ENCODE assay signal across 1 cellular context in the genomic region with DNA sequence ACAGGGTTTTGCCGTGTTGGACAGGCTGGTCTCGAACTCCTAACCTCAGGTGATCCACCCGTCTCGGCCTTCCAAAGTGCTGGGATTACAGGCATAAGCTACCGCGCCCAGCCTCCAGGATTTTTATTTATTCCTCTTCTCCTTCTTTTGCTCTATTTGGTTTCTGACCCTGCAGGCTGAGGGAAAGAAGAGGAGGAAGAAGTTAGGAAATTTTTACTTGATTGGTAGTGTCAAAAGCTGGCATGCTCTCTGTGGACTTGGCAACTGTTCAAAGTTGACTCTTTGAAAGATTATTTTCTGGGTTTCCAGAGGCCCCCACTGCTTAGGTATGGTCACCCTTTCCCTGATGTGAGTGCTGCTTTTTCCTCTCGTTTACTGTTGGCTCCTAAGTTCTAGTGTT.
TF ChIP-seq lines count a peak whose summit lies in the region.

No MANE protein-coding gene starts in this region.

TF ChIP-seq in GM23338, 12 proteins besides CTCF, POLR2A, EP300 and RAD21 (continued from another document):
- TF ChIP-seq, protein P1, sequence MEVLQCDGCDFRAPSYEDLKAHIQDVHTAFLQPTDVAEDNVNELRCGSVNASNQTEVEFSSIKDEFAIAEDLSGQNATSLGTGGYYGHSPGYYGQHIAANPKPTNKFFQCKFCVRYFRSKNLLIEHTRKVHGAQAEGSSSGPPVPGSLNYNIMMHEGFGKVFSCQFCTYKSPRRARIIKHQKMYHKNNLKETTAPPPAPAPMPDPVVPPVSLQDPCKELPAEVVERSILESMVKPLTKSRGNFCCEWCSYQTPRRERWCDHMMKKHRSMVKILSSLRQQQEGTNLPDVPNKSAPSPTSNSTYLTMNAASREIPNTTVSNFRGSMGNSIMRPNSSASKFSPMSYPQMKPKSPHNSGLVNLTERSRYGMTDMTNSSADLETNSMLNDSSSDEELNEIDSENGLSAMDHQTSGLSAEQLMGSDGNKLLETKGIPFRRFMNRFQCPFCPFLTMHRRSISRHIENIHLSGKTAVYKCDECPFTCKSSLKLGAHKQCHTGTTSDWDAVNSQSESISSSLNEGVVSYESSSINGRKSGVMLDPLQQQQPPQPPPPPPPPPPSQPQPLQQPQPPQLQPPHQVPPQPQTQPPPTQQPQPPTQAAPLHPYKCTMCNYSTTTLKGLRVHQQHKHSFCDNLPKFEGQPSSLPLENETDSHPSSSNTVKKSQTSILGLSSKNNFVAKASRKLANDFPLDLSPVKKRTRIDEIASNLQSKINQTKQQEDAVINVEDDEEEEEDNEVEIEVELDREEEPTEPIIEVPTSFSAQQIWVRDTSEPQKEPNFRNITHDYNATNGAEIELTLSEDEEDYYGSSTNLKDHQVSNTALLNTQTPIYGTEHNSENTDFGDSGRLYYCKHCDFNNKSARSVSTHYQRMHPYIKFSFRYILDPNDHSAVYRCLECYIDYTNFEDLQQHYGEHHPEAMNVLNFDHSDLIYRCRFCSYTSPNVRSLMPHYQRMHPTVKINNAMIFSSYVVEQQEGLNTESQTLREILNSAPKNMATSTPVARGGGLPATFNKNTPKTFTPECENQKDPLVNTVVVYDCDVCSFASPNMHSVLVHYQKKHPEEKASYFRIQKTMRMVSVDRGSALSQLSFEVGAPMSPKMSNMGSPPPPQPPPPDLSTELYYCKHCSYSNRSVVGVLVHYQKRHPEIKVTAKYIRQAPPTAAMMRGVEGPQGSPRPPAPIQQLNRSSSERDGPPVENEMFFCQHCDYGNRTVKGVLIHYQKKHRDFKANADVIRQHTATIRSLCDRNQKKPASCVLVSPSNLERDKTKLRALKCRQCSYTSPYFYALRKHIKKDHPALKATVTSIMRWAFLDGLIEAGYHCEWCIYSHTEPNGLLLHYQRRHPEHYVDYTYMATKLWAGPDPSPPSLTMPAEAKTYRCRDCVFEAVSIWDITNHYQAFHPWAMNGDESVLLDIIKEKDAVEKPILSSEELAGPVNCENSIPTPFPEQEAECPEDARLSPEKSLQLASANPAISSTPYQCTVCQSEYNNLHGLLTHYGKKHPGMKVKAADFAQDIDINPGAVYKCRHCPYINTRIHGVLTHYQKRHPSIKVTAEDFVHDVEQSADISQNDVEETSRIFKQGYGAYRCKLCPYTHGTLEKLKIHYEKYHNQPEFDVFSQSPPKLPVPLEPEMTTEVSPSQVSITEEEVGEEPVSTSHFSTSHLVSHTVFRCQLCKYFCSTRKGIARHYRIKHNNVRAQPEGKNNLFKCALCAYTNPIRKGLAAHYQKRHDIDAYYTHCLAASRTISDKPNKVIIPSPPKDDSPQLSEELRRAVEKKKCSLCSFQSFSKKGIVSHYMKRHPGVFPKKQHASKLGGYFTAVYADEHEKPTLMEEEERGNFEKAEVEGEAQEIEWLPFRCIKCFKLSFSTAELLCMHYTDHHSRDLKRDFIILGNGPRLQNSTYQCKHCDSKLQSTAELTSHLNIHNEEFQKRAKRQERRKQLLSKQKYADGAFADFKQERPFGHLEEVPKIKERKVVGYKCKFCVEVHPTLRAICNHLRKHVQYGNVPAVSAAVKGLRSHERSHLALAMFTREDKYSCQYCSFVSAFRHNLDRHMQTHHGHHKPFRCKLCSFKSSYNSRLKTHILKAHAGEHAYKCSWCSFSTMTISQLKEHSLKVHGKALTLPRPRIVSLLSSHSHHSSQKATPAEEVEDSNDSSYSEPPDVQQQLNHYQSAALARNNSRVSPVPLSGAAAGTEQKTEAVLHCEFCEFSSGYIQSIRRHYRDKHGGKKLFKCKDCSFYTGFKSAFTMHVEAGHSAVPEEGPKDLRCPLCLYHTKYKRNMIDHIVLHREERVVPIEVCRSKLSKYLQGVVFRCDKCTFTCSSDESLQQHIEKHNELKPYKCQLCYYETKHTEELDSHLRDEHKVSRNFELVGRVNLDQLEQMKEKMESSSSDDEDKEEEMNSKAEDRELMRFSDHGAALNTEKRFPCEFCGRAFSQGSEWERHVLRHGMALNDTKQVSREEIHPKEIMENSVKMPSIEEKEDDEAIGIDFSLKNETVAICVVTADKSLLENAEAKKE (CRISPR knock-in tag; IDR thresholded peaks at IDR 0.05): no peak
- TF ChIP-seq JUNB (IDR thresholded peaks at IDR 0.05; ENCODE audit: unreplicated experiment) (no peak), POLR2AphosphoS5 (IDR thresholded peaks at IDR 0.05; ENCODE audit: low read depth) (no peak)
- TF ChIP-seq, protein P2, sequence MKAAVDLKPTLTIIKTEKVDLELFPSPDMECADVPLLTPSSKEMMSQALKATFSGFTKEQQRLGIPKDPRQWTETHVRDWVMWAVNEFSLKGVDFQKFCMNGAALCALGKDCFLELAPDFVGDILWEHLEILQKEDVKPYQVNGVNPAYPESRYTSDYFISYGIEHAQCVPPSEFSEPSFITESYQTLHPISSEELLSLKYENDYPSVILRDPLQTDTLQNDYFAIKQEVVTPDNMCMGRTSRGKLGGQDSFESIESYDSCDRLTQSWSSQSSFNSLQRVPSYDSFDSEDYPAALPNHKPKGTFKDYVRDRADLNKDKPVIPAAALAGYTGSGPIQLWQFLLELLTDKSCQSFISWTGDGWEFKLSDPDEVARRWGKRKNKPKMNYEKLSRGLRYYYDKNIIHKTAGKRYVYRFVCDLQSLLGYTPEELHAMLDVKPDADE (IDR thresholded peaks at IDR 0.05): no peak
